In genomic region chr7:150406565-150407421, GRCh38 we compare ENCODE assay signal across 9 cellular contexts. TPM values are rescaled to one million over a fixed set of nuclear protein-coding genes. Genes with fewer than 3 reads are reported as not detected.
DNase-seq lines count a peak whose midpoint lies in the region; ATAC-seq, FAIRE-seq and TF ChIP-seq lines count a peak whose summit lies in the region.
"Had no signal": no experiment of that assay in that cellular context is flagged by ENCODE, and none has a peak within 500 bp of the region (broad histone marks: within the 10 kb centered on the region; RNA-seq: fewer than 3 reads in every experiment).

No MANE protein-coding gene starts in this region.

- H3K79me2 ChIP-seq in smooth muscle cell (ENCODE audit: low read depth) = no peaks in the 10 kb centered on the region

- intact Hi-C loops in CD4-positive, alpha-beta T cell (cut with DNase I, micrococcal nuclease) = loop anchor here in 1 of 2 experiments (1.0 kb wide), 1 partner anchor 14 kb away; no protein-coding TSS in a partner anchor
- intact Hi-C loops in activated CD4-positive, alpha-beta T cell treated with anti-CD3 and anti-CD28 coated beads, Interleukin-2, amount 10 ng/mL, durations not matched to agents 24 days and 14 days (cut with micrococcal nuclease) = loop anchor here (1.0 kb wide), 1 partner anchor 349 kb away; no protein-coding TSS in a partner anchor

- H3K9me3 Mint-ChIP-seq in CD4-positive, alpha-beta T cell = no peaks in the 10 kb centered on the region
- H3K9me3 Mint-ChIP-seq in activated CD4-positive, alpha-beta T cell treated with anti-CD3 and anti-CD28 coated beads, Interleukin-2, amount 10 ng/mL, durations not matched to agents 24 days and 14 days = no peaks in the 10 kb centered on the region

- peaks cover 3% of the 10 kb centered on the region for H3F3A ChIP-seq in smooth muscle cell (ENCODE audit: low read depth)

- POLR2A ChIA-PET in CD4-positive, alpha-beta T cell (lab: Charles Lee) = interaction anchor here (0.6 to 6.0 kb wide), 15 partner anchors 13 to 692 kb away, joined by 3 to 76 read pairs (median 4); partner anchors contain the start of genes ACTR3C, GIMAP8, LRRC61 and REPIN1

- peak overlapping the region in 1 of 2 donors; percentile 76 for H3K4me3 ChIP-seq in right atrium auricular region
- H3K4me3 ChIP-seq in smooth muscle cell = no peak overlapping the region

- H3K27me3 ChIP-seq in CD4-positive, alpha-beta T cell (ENCODE audit: control insufficient read depth, insufficient read depth, low read length) = no peaks in the 10 kb centered on the region
- no peaks in the 10 kb centered on the region for H3K27me3 ChIP-seq in right atrium auricular region
- H3K27me3 ChIP-seq in smooth muscle cell (ENCODE audit: low read depth) = no peaks in the 10 kb centered on the region

- H3K27ac Mint-ChIP-seq in CD4-positive, alpha-beta T cell = peak overlapping the region; percentile 82
- peak overlapping the region; percentile 89 for H3K27ac Mint-ChIP-seq in activated CD4-positive, alpha-beta T cell treated with anti-CD3 and anti-CD28 coated beads, Interleukin-2, amount 10 ng/mL, durations not matched to agents 24 days and 14 days

- H3K36me3 ChIP-seq in right atrium auricular region = no peaks in the 10 kb centered on the region
- no peaks in the 10 kb centered on the region for H3K36me3 ChIP-seq in smooth muscle cell (ENCODE audit: low read depth)

- peak overlapping the region; percentile 88 for H3K27ac ChIP-seq in CD4-positive, alpha-beta T cell (ENCODE audit: low read depth, low read length)
- H3K27ac ChIP-seq in right atrium auricular region (peak overlapping the region; percentile 93 to 95), smooth muscle cell (ENCODE audit: low read depth) (no peak overlapping the region)

- H3K4me1 Mint-ChIP-seq in CD4-positive, alpha-beta T cell (ENCODE audit: low read depth) = peaks cover 37% of the 10 kb centered on the region
- peaks cover 29% of the 10 kb centered on the region for H3K4me1 Mint-ChIP-seq in activated CD4-positive, alpha-beta T cell treated with anti-CD3 and anti-CD28 coated beads, Interleukin-2, amount 10 ng/mL, durations not matched to agents 24 days and 14 days

- no peaks in the 10 kb centered on the region for H3K9me3 ChIP-seq in CD4-positive, alpha-beta T cell (ENCODE audit: control insufficient read depth, low read length)
- no peaks in the 10 kb centered on the region for H3K9me3 ChIP-seq in right atrium auricular region
- no peaks in the 10 kb centered on the region for H3K9me3 ChIP-seq in smooth muscle cell (replicated peaks; ENCODE audit: low read depth)

- no peaks in the 10 kb centered on the region for H4K20me1 ChIP-seq in smooth muscle cell (ENCODE audit: low read depth)

- H3K4me2 ChIP-seq in smooth muscle cell = peak overlapping the region; percentile 93

- no peak overlapping the region for H3K9ac ChIP-seq in smooth muscle cell (ENCODE audit: low read depth)

- H2AFZ ChIP-seq in smooth muscle cell (ENCODE audit: low read depth) = no peak overlapping the region

- CTCF ChIA-PET in CD4-positive, alpha-beta T cell (lab: Charles Lee) = interaction anchor here (1.2 to 4.4 kb wide), 4 partner anchors 14 to 84 kb away, joined by 3 to 30 read pairs (median 14); partner anchors contain the start of genes ACTR3C, LRRC61 and REPIN1

- TF ChIP-seq POLR2A in H54 (IDR thresholded peaks at IDR 0.05; ENCODE audit: low read depth, low read length) = no peak

- ATAC-seq in CD4-positive, alpha-beta T cell (ENCODE audit: poor library complexity) = peak; percentile 49
- ATAC-seq in GM19351 (IDR thresholded peaks at IDR 0.05; ENCODE audit: unreplicated experiment) = peak; percentile 53
- ATAC-seq in HG03378 (IDR thresholded peaks at IDR 0.05; ENCODE audit: unreplicated experiment) = peak; percentile 67

- no peak for TF ChIP-seq CTCF in CD4-positive, alpha-beta T cell (IDR thresholded peaks at IDR 0.05)
- TF ChIP-seq CTCF in right atrium auricular region (IDR thresholded peaks at IDR 0.05) (no peak), smooth muscle cell (IDR thresholded peaks at IDR 0.05; ENCODE audit: borderline replicate concordance, insufficient read depth, poor library complexity, severe bottlenecking) (no peak)

- FAIRE-seq in H54 (lab: Jason Lieb, UNC) = no peak

- H3K27me3 Mint-ChIP-seq in CD4-positive, alpha-beta T cell = no peaks in the 10 kb centered on the region
- no peaks in the 10 kb centered on the region for H3K27me3 Mint-ChIP-seq in activated CD4-positive, alpha-beta T cell treated with anti-CD3 and anti-CD28 coated beads, Interleukin-2, amount 10 ng/mL, durations not matched to agents 24 days and 14 days

- peak in 6 of 10 experiments; percentile 11 to 31 (median 19) for DNase-seq in CD4-positive, alpha-beta T cell
- DNase-seq in activated CD4-positive, alpha-beta T cell treated with anti-CD3 and anti-CD28 coated beads, Interleukin-2, amount 10 ng/mL, durations not matched to agents 24 days and 14 days = peak; percentile 85
- DNase-seq in right atrium auricular region (ENCODE audit: low spot score) = no peak
- no peak for DNase-seq in smooth muscle cell (lab: John Stamatoyannopoulos, UW; ENCODE audit: unreplicated experiment)
- no peak for DNase-seq in putamen (ENCODE audit: low spot score)
- no peak for DNase-seq in H54 (ENCODE audit: insufficient read length, low spot score)

- H3K4me1 ChIP-seq in right atrium auricular region = peaks cover 0 to 29% of the 10 kb centered on the region in 2 donors
- peaks cover 26% of the 10 kb centered on the region for H3K4me1 ChIP-seq in smooth muscle cell (ENCODE audit: low read depth)

- peak overlapping the region; percentile 94 for H3K4me3 Mint-ChIP-seq in CD4-positive, alpha-beta T cell
- H3K4me3 Mint-ChIP-seq in activated CD4-positive, alpha-beta T cell treated with anti-CD3 and anti-CD28 coated beads, Interleukin-2, amount 10 ng/mL, durations not matched to agents 24 days and 14 days = peak overlapping the region; percentile 87

- peaks cover 46% of the 10 kb centered on the region for H3K36me3 Mint-ChIP-seq in CD4-positive, alpha-beta T cell (ENCODE audit: low read depth)
- peaks cover 19% of the 10 kb centered on the region for H3K36me3 Mint-ChIP-seq in activated CD4-positive, alpha-beta T cell treated with anti-CD3 and anti-CD28 coated beads, Interleukin-2, amount 10 ng/mL, durations not matched to agents 24 days and 14 days (ENCODE audit: low read depth)

- 71% methylated on average over 10 of the region's 10 CpGs for WGBS in smooth muscle cell (ENCODE audit: low lambda C conversion rate)

RNA-seq across cellular contexts. Expression of gene ZNF775, which starts 27.7 kb away (rescaled TPM):
- total RNA-seq in CD4-positive, alpha-beta T cell = under 1 TPM; 0.38 to 0.45 TPM
- 4.2 and 5.5 TPM in 2 replicates for total RNA-seq in activated CD4-positive, alpha-beta T cell treated with anti-CD3 and anti-CD28 coated beads, Interleukin-2, amount 10 ng/mL, durations not matched to agents 24 days and 14 days
- total RNA-seq in right atrium auricular region (1 to 10 TPM; 4.1 to 6.2 TPM), smooth muscle cell (4.7 and 5.9 TPM in 2 replicates)
- polyA plus RNA-seq in smooth muscle cell = 16.8 and 23.8 TPM in 2 replicates

RNA-seq across cellular contexts. Expression of gene REPIN1, which starts 38.2 kb away (rescaled TPM):
- 10 to 100 TPM; 58.2 to 59.8 TPM for total RNA-seq in CD4-positive, alpha-beta T cell
- total RNA-seq in activated CD4-positive, alpha-beta T cell treated with anti-CD3 and anti-CD28 coated beads, Interleukin-2, amount 10 ng/mL, durations not matched to agents 24 days and 14 days = 73.6 and 79.7 TPM in 2 replicates
- total RNA-seq in right atrium auricular region = 100 to 1,000 TPM in 1 of 2 donors, 10 to 100 TPM in 1; 100.0 to 110 TPM
- 39.4 and 60.9 TPM in 2 replicates for total RNA-seq in smooth muscle cell
- 55.5 and 68.1 TPM in 2 replicates for polyA plus RNA-seq in smooth muscle cell

RNA-seq across cellular contexts. Expression of gene GIMAP8, which starts 43.6 kb away (rescaled TPM):
- 1 to 10 TPM; 2.9 to 3.8 TPM for total RNA-seq in CD4-positive, alpha-beta T cell
- 7.9 and 8.5 TPM in 2 replicates for total RNA-seq in activated CD4-positive, alpha-beta T cell treated with anti-CD3 and anti-CD28 coated beads, Interleukin-2, amount 10 ng/mL, durations not matched to agents 24 days and 14 days
- total RNA-seq in right atrium auricular region (1 to 10 TPM; 6.6 to 9.6 TPM), smooth muscle cell (not detected in 2 replicates)
- polyA plus RNA-seq in smooth muscle cell = not detected in 2 replicates
- total RNA-seq: LHCN-M2 had no signal

Comparison
In these comparisons a context has a peak if more than half of its experiments do, and no peak if none do; other contexts are left out.
1. DNase-seq: peak in CD4-positive, alpha-beta T cell (6 of 10) and activated CD4-positive, alpha-beta T cell treated with anti-CD3 and anti-CD28 coated beads, Interleukin-2, amount 10 ng/mL, durations not matched to agents 24 days and 14 days (single experiment); none in right atrium auricular region (single experiment), smooth muscle cell (single experiment), putamen (single experiment) and H54 (single experiment).
2. Peak in every context shown above with its lines, with median percentiles within 50 percentile points of each other: ATAC-seq.